1 cellular context compared by ENCODE assay signal in the genomic region with DNA sequence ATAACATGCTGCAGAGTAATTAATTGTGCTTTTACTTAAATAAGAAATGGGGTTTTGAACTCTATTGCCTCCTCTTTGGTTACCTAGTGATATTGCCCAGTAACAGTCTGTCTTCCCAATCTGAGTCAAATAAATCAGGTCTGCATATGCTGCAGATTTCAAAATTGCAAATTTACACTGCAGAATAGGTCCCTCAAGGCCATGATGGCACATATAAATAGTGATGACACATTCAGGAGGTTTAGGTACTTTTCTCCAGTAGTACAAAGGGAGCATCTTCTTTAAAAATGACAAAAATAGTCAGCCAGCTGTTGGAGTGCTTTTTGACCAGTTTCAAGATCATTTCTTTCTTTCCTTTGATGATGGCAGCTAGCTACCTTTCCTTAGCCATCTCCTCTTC.
TF ChIP-seq lines count a peak whose summit lies in the region.

No MANE protein-coding gene starts in this region.

TF ChIP-seq in IMR-90, 13 proteins besides CTCF, POLR2A, EP300 and RAD21 (continued from another document):
- TF ChIP-seq MXI1 (IDR thresholded peaks at IDR 0.05; ENCODE audit: borderline replicate concordance, low read depth, low read length) (no peak), FOS (IDR thresholded peaks at IDR 0.05; ENCODE audit: low read depth, low read length) (no peak), BHLHE40 (IDR thresholded peaks at IDR 0.05; ENCODE audit: low read depth, low read length) (no peak), MAZ (IDR thresholded peaks at IDR 0.05; ENCODE audit: borderline replicate concordance, low read depth, low read length) (no peak), RCOR1 (IDR thresholded peaks at IDR 0.05; ENCODE audit: insufficient replicate concordance, low read length) (no peak)
